In genomic region chr11:69079891-69080290, GRCh38 we compare ENCODE assay signal across 18 cellular contexts. TPM values are rescaled to one million over a fixed set of nuclear protein-coding genes. Genes with fewer than 3 reads are reported as not detected.
A peak's percentile ranks its signal among the peaks of the same experiment; 100 is the strongest.
DNase-seq lines count a peak whose midpoint lies in the region; ATAC-seq, FAIRE-seq and TF ChIP-seq lines count a peak whose summit lies in the region.
"Had no signal": no experiment of that assay in that cellular context is flagged by ENCODE, and none has a peak within 500 bp of the region (broad histone marks: within the 10 kb centered on the region; RNA-seq: fewer than 3 reads in every experiment).

No MANE protein-coding gene starts in this region.

- TF ChIP-seq CTCF in A549 (IDR thresholded peaks at IDR 0.05) (no peak), astrocyte (IDR thresholded peaks at IDR 0.05; ENCODE audit: insufficient read depth, low read depth, low read length) (no peak)
- TF ChIP-seq CTCF in CD4-positive, alpha-beta T cell (IDR thresholded peaks at IDR 0.05), result no peak

- no peak overlapping the region for H4K8ac ChIP-seq in neuronal stem cell (ENCODE audit: low read depth, low read length)

- POLR2A ChIA-PET in A549 (lab: Yijun Ruan, JAX) (no interaction called here), HEK293T (lab: Yijun Ruan, JAX) (no interaction called here)
- POLR2A ChIA-PET in CD4-positive, alpha-beta T cell (lab: Charles Lee), result no interaction called here

- no peak overlapping the region for H2BK15ac ChIP-seq in neuronal stem cell (ENCODE audit: low read length)

- no peak overlapping the region for H3K23ac ChIP-seq in neuronal stem cell (ENCODE audit: low read depth, low read length, poor library complexity)

- H3K9ac ChIP-seq in astrocyte (ENCODE audit: low read length), result peak overlapping the region; percentile 44
- peak overlapping the region; percentile 37 for H3K9ac ChIP-seq in neuronal stem cell (ENCODE audit: low read depth, low read length, poor library complexity)

- intact Hi-C loops in CD4-positive, alpha-beta T cell (cut with DNase I, micrococcal nuclease), result no loop called here

- H3K4me1 ChIP-seq in A549 (peaks cover 16% of the 10 kb centered on the region), astrocyte (ENCODE audit: insufficient read depth, low read length) (peaks cover 25% of the 10 kb centered on the region), neuronal stem cell (ENCODE audit: control insufficient read depth in 2 of 2, insufficient read depth in 1 of 2, low read depth in 1 of 2, low read length in 2 of 2) (no peaks in the 10 kb centered on the region)
- H3K4me1 ChIP-seq: right lobe of liver had no signal

- H3K9me3 Mint-ChIP-seq in CD4-positive, alpha-beta T cell, result no peaks in the 10 kb centered on the region
- H3K9me3 Mint-ChIP-seq in astrocyte (ENCODE audit: unreplicated experiment), result no peaks in the 10 kb centered on the region
- H3K9me3 Mint-ChIP-seq: activated naive CD4-positive, alpha-beta T cell treated with anti-CD3 and anti-CD28 coated beads for 36 hours had no signal

- peaks cover 4% of the 10 kb centered on the region for H3K79me1 ChIP-seq in neuronal stem cell (ENCODE audit: low read depth, low read length)

- H2BK12ac ChIP-seq in neuronal stem cell (ENCODE audit: low read length), result no peak overlapping the region

- peaks cover 28% of the 10 kb centered on the region for H3K4me1 Mint-ChIP-seq in CD4-positive, alpha-beta T cell (ENCODE audit: low read depth)
- peaks cover 20% of the 10 kb centered on the region for H3K4me1 Mint-ChIP-seq in astrocyte (ENCODE audit: low read depth, unreplicated experiment)

- peak overlapping the region; percentile 62 to 80 for H3K27ac ChIP-seq in A549
- peak overlapping the region; percentile 45 for H3K27ac ChIP-seq in CD4-positive, alpha-beta T cell (ENCODE audit: low read depth, low read length)
- no peak overlapping the region for H3K27ac ChIP-seq in astrocyte (ENCODE audit: low read depth, low read length)
- no peak overlapping the region for H3K27ac ChIP-seq in neuronal stem cell (replicated peaks; ENCODE audit: low read length)
- H3K27ac ChIP-seq: right lobe of liver, SK-N-MC, uterus had no signal

- peak overlapping the region; percentile 55; the same call in 2 of the 3 replicates for H3K4me2 ChIP-seq in A549
- peak overlapping the region; percentile 66 for H3K4me2 ChIP-seq in astrocyte (ENCODE audit: low read length)
- H3K4me2 ChIP-seq in neuronal stem cell (ENCODE audit: insufficient read depth, low read length, poor library complexity, severe bottlenecking), result no peak overlapping the region

- H3K4me3 Mint-ChIP-seq in CD4-positive, alpha-beta T cell, result no peak overlapping the region
- H3K4me3 Mint-ChIP-seq in astrocyte (ENCODE audit: unreplicated experiment), result no peak overlapping the region
- H3K4me3 Mint-ChIP-seq: activated naive CD4-positive, alpha-beta T cell treated with anti-CD3 and anti-CD28 coated beads for 36 hours had no signal

- H3K4me3 ChIP-seq in A549 (no peak overlapping the region), astrocyte (ENCODE audit: insufficient read depth, low read depth, low read length) (no peak overlapping the region), neuronal stem cell (ENCODE audit: low read length in 2 of 2) (no peak overlapping the region)
- H3K4me3 ChIP-seq: coronary artery, right lobe of liver, SK-N-MC, uterus had no signal

- TF ChIP-seq EP300 in A549 (IDR thresholded peaks at IDR 0.05), result no peak

- no peak overlapping the region for H2AFZ ChIP-seq in astrocyte (ENCODE audit: low read depth, low read length)
- H2AFZ ChIP-seq in neuronal stem cell (ENCODE audit: low read length), result no peak overlapping the region

- ATAC-seq in A549 (no peak; a peak in 1 of 6 replicates), HG03139 (IDR thresholded peaks at IDR 0.05; ENCODE audit: unreplicated experiment) (no peak)
- no peak for ATAC-seq in CD4-positive, alpha-beta T cell (ENCODE audit: poor library complexity)

- no peaks in the 10 kb centered on the region for H3K36me3 ChIP-seq in astrocyte (ENCODE audit: insufficient read depth, low read length)
- H3K36me3 ChIP-seq in neuronal stem cell (replicated peaks in 1 of 2; ENCODE audit: control insufficient read depth in 2 of 2, insufficient read depth in 2 of 2, low read length in 2 of 2), result peaks cover 6 to 20% of the 10 kb centered on the region in 2 donors
- H3K36me3 ChIP-seq: uterus had no signal

- H2BK120ac ChIP-seq in neuronal stem cell (ENCODE audit: low read depth, low read length), result no peak overlapping the region

- H3K27me3 ChIP-seq in CD4-positive, alpha-beta T cell (ENCODE audit: control insufficient read depth, insufficient read depth, low read length), result no peaks in the 10 kb centered on the region
- H3K27me3 ChIP-seq in astrocyte (ENCODE audit: insufficient read depth, low read length) (no peaks in the 10 kb centered on the region), neuronal stem cell (ENCODE audit: control insufficient read depth in 3 of 3, insufficient read depth in 3 of 3, low read depth in 1 of 3, low read length in 3 of 3) (no peaks in the 10 kb centered on the region)
- H3K27me3 ChIP-seq: right lobe of liver, uterus had no signal

- H3K9me3 ChIP-seq in A549 (no peaks in the 10 kb centered on the region), astrocyte (ENCODE audit: insufficient read depth, low read depth, low read length) (no peaks in the 10 kb centered on the region), neuronal stem cell (replicated peaks in 1 of 2; ENCODE audit: control insufficient read depth in 2 of 2, insufficient read depth in 1 of 2, low read depth in 1 of 2, low read length in 2 of 2) (no peaks in the 10 kb centered on the region)
- H3K9me3 ChIP-seq in CD4-positive, alpha-beta T cell (ENCODE audit: control insufficient read depth, low read length), result no peaks in the 10 kb centered on the region
- H3K9me3 ChIP-seq: right lobe of liver, uterus had no signal

- H3K14ac ChIP-seq in neuronal stem cell (ENCODE audit: low read length), result no peak overlapping the region

- no peak overlapping the region for H2AK5ac ChIP-seq in neuronal stem cell (ENCODE audit: low read depth, low read length)

- CTCF ChIA-PET in A549 (lab: Yijun Ruan, JAX), result interaction anchor here (2.2 kb wide), 1 partner anchor 8 kb away, joined by 5 read pairs; no protein-coding TSS in a partner anchor
- CTCF ChIA-PET in CD4-positive, alpha-beta T cell (lab: Charles Lee), result no interaction called here
- CTCF ChIA-PET in HEK293T (lab: Yijun Ruan, JAX), result no interaction called here

- DNase-seq in A549 (ENCODE audit: low read depth in 1 of 2, low spot score in 1 of 2), result no peak
- no peak for DNase-seq in CD4-positive, alpha-beta T cell
- DNase-seq in astrocyte (ENCODE audit: low read depth), result no peak
- DNase-seq in neuronal stem cell (ENCODE audit: low spot score), result no peak
- no peak for DNase-seq in GM19239 (ENCODE audit: insufficient read length, low spot score)
- DNase-seq in HEK293T (ENCODE audit: extremely low spot score), result no peak
- DNase-seq in NCI-H82 treated with DMSO at 0.1 percent for 48 hours (lab: John Stamatoyannopoulos, UW; ENCODE audit: unreplicated experiment), result no peak
- DNase-seq: activated CD4-positive, alpha-beta T cell treated with anti-CD3 and anti-CD28 coated beads for 1 hour; activated naive CD4-positive, alpha-beta T cell treated with anti-CD3 and anti-CD28 coated beads for 36 hours; NCI-H2171 treated with DMSO at 0.1 percent for 48 hours; NCI-H748 treated with DMSO at 0.1 percent for 48 hours; right lobe of liver; substantia nigra; uterus had no signal

- no peak overlapping the region for H2BK5ac ChIP-seq in neuronal stem cell (ENCODE audit: low read length)

- no peak overlapping the region for H3K4ac ChIP-seq in neuronal stem cell (ENCODE audit: low read length)

- peak overlapping the region; percentile 71 for H3K27ac Mint-ChIP-seq in CD4-positive, alpha-beta T cell
- no peak overlapping the region for H3K27ac Mint-ChIP-seq in astrocyte (ENCODE audit: unreplicated experiment)
- H3K27ac Mint-ChIP-seq: activated naive CD4-positive, alpha-beta T cell treated with anti-CD3 and anti-CD28 coated beads for 36 hours had no signal

- no peak overlapping the region for H4K91ac ChIP-seq in neuronal stem cell (ENCODE audit: low read depth, low read length, poor library complexity)

- FAIRE-seq in A549 (lab: Jason Lieb, UNC) (no peak), astrocyte (lab: Jason Lieb, UNC) (no peak), GM19239 (lab: Jason Lieb, UNC) (no peak)
- FAIRE-seq: D721Med had no signal

- TF ChIP-seq RAD21 in A549 (conservative IDR thresholded peaks at IDR 0.05 in 1 of 2, IDR thresholded peaks at IDR 0.05 in 1 of 2), result no peak

- H3K27me3 Mint-ChIP-seq in CD4-positive, alpha-beta T cell, result no peaks in the 10 kb centered on the region
- H3K27me3 Mint-ChIP-seq in astrocyte (ENCODE audit: low read depth, unreplicated experiment), result no peaks in the 10 kb centered on the region

- H4K20me1 ChIP-seq in astrocyte (ENCODE audit: insufficient read depth, low read length), result peaks cover 26% of the 10 kb centered on the region

- no peaks in the 10 kb centered on the region for H3K79me2 ChIP-seq in astrocyte (ENCODE audit: insufficient read depth, low read length)

- H3K36me3 Mint-ChIP-seq in CD4-positive, alpha-beta T cell (ENCODE audit: low read depth), result peaks cover 19% of the 10 kb centered on the region
- H3K36me3 Mint-ChIP-seq in astrocyte (ENCODE audit: low read depth, unreplicated experiment), result peaks cover 4% of the 10 kb centered on the region

- H3K18ac ChIP-seq in neuronal stem cell (ENCODE audit: low read length), result no peak overlapping the region

- TF ChIP-seq POLR2A in A549 (IDR thresholded peaks at IDR 0.05; ENCODE audit: low read length), result no peak

- WGBS in A549 (ENCODE audit: missing lambda C conversion rate), result 92% methylated on average over 14 of the region's 14 CpGs
- WGBS in neuronal stem cell (ENCODE audit: extremely low coverage in 2 of 2, insufficient read length in 2 of 2, insufficient replicate concordance in 1 of 2), 2 donors, result no CpG with 5 or more reads among the region's 14 CpGs

TF ChIP-seq in A549, 52 proteins besides CTCF, POLR2A, EP300 and RAD21 (continues in another document):
- TF ChIP-seq HEYL (CRISPR knock-in tag; IDR thresholded peaks at IDR 0.05), result no peak
- no peak for TF ChIP-seq NPAS2 (CRISPR knock-in tag; IDR thresholded peaks at IDR 0.05; ENCODE audit: borderline replicate concordance)
- no peak for TF ChIP-seq KDM1A (IDR thresholded peaks at IDR 0.05; ENCODE audit: low read depth)

TF ChIP-seq in HEK293T, 16 proteins besides CTCF, POLR2A, EP300 and RAD21 (continues in another document):
- TF ChIP-seq FOXM1 (IDR thresholded peaks at IDR 0.05; ENCODE audit: borderline replicate concordance) (no peak), CTBP1 (IDR thresholded peaks at IDR 0.05; ENCODE audit: borderline replicate concordance) (no peak), L3MBTL2 (conservative IDR thresholded peaks at IDR 0.05) (no peak), ELF4 (IDR thresholded peaks at IDR 0.05) (no peak), SUZ12 (IDR thresholded peaks at IDR 0.05) (no peak)

RNA-seq across cellular contexts. Expression of gene TPCN2, which starts 31.2 kb away (rescaled TPM):
- 8.1 and 8.9 TPM in 2 replicates for polyA plus RNA-seq in A549 (2011; rRNA removed)
- polyA plus RNA-seq in A549 (2012; cell fraction: cytosol; rRNA removed), result 9.4 and 11.6 TPM in 2 replicates
- 34.4 and 38.1 TPM in 2 replicates for polyA plus RNA-seq in A549 (2012; cell fraction: nucleus; rRNA removed)
- polyA plus RNA-seq in A549 (2017; fragmentation: RNase III; extraction: RNeasy Plus Mini Kit Qiagen cat#74134 plus additional on column Dnase treatment), result 8.8 to 9.1 TPM (median 9.0 TPM) in 3 replicates
- 10.1 and 13.1 TPM in 2 replicates for polyA minus RNA-seq in A549 (2011; rRNA and poly(A)+ RNA removed)
- 10 to 100 TPM; 10.2 to 11.5 TPM for total RNA-seq in CD4-positive, alpha-beta T cell
- 8.4 and 9.5 TPM in 2 replicates for total RNA-seq in astrocyte
- polyA plus RNA-seq in neuronal stem cell (2013, experiment 1 of 2), result 4.3 TPM
- polyA plus RNA-seq in neuronal stem cell (2013, experiment 2 of 2), result 4.3 TPM

Comparison
In these comparisons a context has a peak if more than half of its experiments do, and no peak if none do; other contexts are left out.
1. H3K27ac ChIP-seq: peak in A549 (2 of 2) and CD4-positive, alpha-beta T cell (single experiment); none in astrocyte (single experiment) and neuronal stem cell (single experiment).